In the genomic region with DNA sequence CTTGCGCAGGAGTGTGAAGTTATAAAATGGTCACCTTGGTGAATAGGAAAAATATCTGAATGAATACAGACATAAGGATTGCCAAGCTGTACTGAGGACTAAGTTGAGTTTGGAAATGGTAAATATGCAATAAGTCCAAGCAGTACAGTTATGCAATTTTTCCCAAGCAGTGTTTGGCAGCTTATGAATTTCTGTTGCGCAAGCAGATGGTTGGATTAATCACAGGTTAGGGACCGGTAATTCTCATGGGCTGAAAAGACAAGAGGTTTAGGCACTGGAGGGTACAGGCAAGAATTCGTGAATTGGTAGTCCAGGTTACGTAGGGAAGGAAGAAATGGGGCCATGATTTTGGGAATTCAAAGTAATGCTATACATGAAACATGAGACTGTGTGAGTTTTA, we compare ENCODE assay signal across 19 cellular contexts.
DNase-seq lines count a peak whose midpoint lies in the region; ATAC-seq and TF ChIP-seq lines count a peak whose summit lies in the region.
"Had no signal": no experiment of that assay in that cellular context is flagged by ENCODE, and none has a peak within 500 bp of the region (broad histone marks: within the 10 kb centered on the region; RNA-seq: fewer than 3 reads in every experiment).

No MANE protein-coding gene starts in this region.

- H3K27ac ChIP-seq in AG04450 (ENCODE audit: low read depth, low read length): no peak overlapping the region
- H3K27ac ChIP-seq: cardiac muscle cell, VCaP had no signal

- CTCF ChIA-PET in AG04450 (lab: Charles Lee) (no interaction called here), MCF 10A (lab: Yijun Ruan, JAX) (interaction anchor here (1.0 kb wide), 1 partner anchor 10 kb away, joined by 4 read pairs; no protein-coding TSS in a partner anchor)

- H3K4me1 Mint-ChIP-seq in MCF 10A (ENCODE audit: insufficient read depth, unreplicated experiment): peaks cover 19% of the 10 kb centered on the region
- H3K4me1 Mint-ChIP-seq in immature natural killer cell: no peaks in the 10 kb centered on the region

- BruUV-seq in MCF 10A (replicated peaks; lab: Mats Ljungman, UMichigan): no TSS peak

- ATAC-seq in left lobe of liver (peak; percentile 90), HG02642 (IDR thresholded peaks at IDR 0.05; ENCODE audit: poor library complexity, unreplicated experiment) (no peak)

- TF ChIP-seq CTCF in AG04450 (IDR thresholded peaks at IDR 0.05; ENCODE audit: low read depth, low read length): no peak
- no peak for TF ChIP-seq CTCF in MCF 10A (IDR thresholded peaks at IDR 0.05; ENCODE audit: unreplicated experiment)

- no peaks in the 10 kb centered on the region for H3K27me3 Mint-ChIP-seq in MCF 10A (ENCODE audit: insufficient read depth, unreplicated experiment)
- peaks cover under 1 to 7% (median 6%) of the 10 kb centered on the region in 3 donors for H3K27me3 Mint-ChIP-seq in immature natural killer cell (ENCODE audit: low read depth in 3 of 3)

- intact Hi-C loops in MCF 10A (cut with micrococcal nuclease): loop anchor here (5.0 kb wide), 1 partner anchor 205 kb away; no protein-coding TSS in a partner anchor

- H3K9me3 Mint-ChIP-seq in MCF 10A (ENCODE audit: unreplicated experiment) (no peaks in the 10 kb centered on the region), immature natural killer cell (peaks cover 0 to 2% (median 0%) of the 10 kb centered on the region in 6 donors)
- H3K9me3 Mint-ChIP-seq: HFFc6, memory B cell had no signal

- no peaks in the 10 kb centered on the region for H3K27me3 ChIP-seq in AG04450 (ENCODE audit: control insufficient read depth, insufficient read depth, low read length)
- H3K27me3 ChIP-seq: cardiac muscle cell had no signal

- H3K9me3 ChIP-seq in AG04450 (ENCODE audit: control insufficient read depth, insufficient read depth, low read length): peaks cover 5% of the 10 kb centered on the region; the same call in 1 of the 2 replicates

- DNase-seq in AG04450 (ENCODE audit: low read depth, low spot score) (peak; percentile 2), HT1080 (ENCODE audit: low read depth) (peak; percentile 33), MCF 10A (ENCODE audit: unreplicated experiment) (peak; percentile 96), left lobe of liver (ENCODE audit: low spot score) (peak; percentile 60), NK-92 (lab: John Stamatoyannopoulos, UW; ENCODE audit: unreplicated experiment) (no peak), immature natural killer cell (no peak), NCI-H187 treated with DMSO at 0.1 percent for 48 hours (lab: John Stamatoyannopoulos, UW) (no peak)
- DNase-seq: ACHN; activated naive CD4-positive, alpha-beta T cell treated with anti-CD3 and anti-CD28 coated beads for 36 hours; DMS53; HFFc6; NCI-H1092; NCI-H2227 treated with DMSO at 0.1 percent for 48 hours; stimulated activated CD4-positive, alpha-beta T cell treated with anti-CD3 and anti-CD28 coated beads, Interleukin-12 subunit alpha, Interleukin-12 subunit beta, amount 100 ng/mL, for 4 hours; SW 1271 had no signal

- H3K27ac Mint-ChIP-seq in MCF 10A (ENCODE audit: low read depth, unreplicated experiment) (peak overlapping the region; percentile 69), immature natural killer cell (no peak overlapping the region)
- H3K27ac Mint-ChIP-seq: activated naive CD4-positive, alpha-beta T cell treated with anti-CD3 and anti-CD28 coated beads for 36 hours; HFFc6; memory B cell had no signal

- H3K4me3 ChIP-seq in AG04450 (ENCODE audit: low read depth, low read length): no peak overlapping the region
- H3K4me3 ChIP-seq: cardiac muscle cell had no signal

- POLR2A ChIA-PET in AG04450 (lab: Yijun Ruan, JAX): no interaction called here
- POLR2A ChIA-PET in MCF 10A (lab: Yijun Ruan, JAX): interaction anchor here (0.7 to 1.5 kb wide), 6 partner anchors 13 to 457 kb away, joined by 3 to 6 read pairs (median 4); no protein-coding TSS in a partner anchor

- H3K4me3 Mint-ChIP-seq in MCF 10A (ENCODE audit: unreplicated experiment) (peak overlapping the region; percentile 58), immature natural killer cell (no peak overlapping the region)
- H3K4me3 Mint-ChIP-seq: activated naive CD4-positive, alpha-beta T cell treated with anti-CD3 and anti-CD28 coated beads for 36 hours; HFFc6; memory B cell had no signal

- H3K36me3 Mint-ChIP-seq in MCF 10A (ENCODE audit: insufficient read depth, unreplicated experiment): no peaks in the 10 kb centered on the region
- H3K36me3 Mint-ChIP-seq in immature natural killer cell: peaks cover 7 to 12% (median 8%) of the 10 kb centered on the region in 3 donors

Comparison
In these comparisons a context has a peak if more than half of its experiments do, and no peak if none do; other contexts are left out.
1. DNase-seq: peak in AG04450 (single experiment), HT1080 (single experiment), MCF 10A (single experiment) and left lobe of liver (single experiment); none in NK-92 (single experiment), immature natural killer cell (0 of 3) and NCI-H187 treated with DMSO at 0.1 percent for 48 hours (single experiment).